ENCODE assay signal across 1 cellular context in genomic region chr5:115815006-115815692, GRCh38.
A peak's percentile ranks its signal among the peaks of the same experiment; 100 is the strongest.
TF ChIP-seq lines count a peak whose summit lies in the region.

No MANE protein-coding gene starts in this region.

TF ChIP-seq in GM12878, 131 proteins besides CTCF, POLR2A, EP300 and RAD21:
- no peak for TF ChIP-seq RELA (IDR thresholded peaks at IDR 0.05; ENCODE audit: borderline replicate concordance, partially characterized antibody)
- TF ChIP-seq NBN (IDR thresholded peaks at IDR 0.05): no peak
- TF ChIP-seq EZH2 (IDR thresholded peaks at IDR 0.05; ENCODE audit: borderline replicate concordance, control insufficient read depth, low read depth, low read length): 0 out of 2 replicates have a peak, but pooled peaks have one; percentile 60
- peak; percentile 39 for TF ChIP-seq SUZ12 (IDR thresholded peaks at IDR 0.05; ENCODE audit: unreplicated experiment)
- no peak for TF ChIP-seq ZBED1 (IDR thresholded peaks at IDR 0.05; ENCODE audit: borderline replicate concordance)
- TF ChIP-seq SMC3 (IDR thresholded peaks at IDR 0.05; ENCODE audit: borderline replicate concordance, low read length): no peak
- no peak for TF ChIP-seq HDAC2 (IDR thresholded peaks at IDR 0.05)
TF ChIP-seq in GM12878: peak in this region for 2.
